8 cellular contexts compared by ENCODE assay signal in the genomic region with DNA sequence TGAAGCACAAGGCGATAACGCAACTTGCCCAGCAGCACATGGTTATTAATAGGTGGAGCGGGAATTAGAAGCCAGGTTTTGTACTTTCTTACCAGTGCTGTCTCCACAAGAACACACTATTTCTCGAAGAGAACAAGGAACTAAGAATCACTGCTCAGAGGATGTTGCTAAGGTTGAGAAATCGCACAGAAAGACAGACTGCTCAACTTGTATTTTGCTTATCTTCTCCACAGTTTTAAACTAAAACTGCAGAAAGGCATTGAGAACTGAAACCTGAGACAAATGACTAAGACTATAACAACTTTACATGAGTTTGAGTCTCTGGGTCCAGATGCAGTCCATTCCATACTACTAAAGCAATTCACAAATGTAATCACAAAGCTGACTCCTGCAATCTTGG. TPM values are rescaled to one million over a fixed set of nuclear protein-coding genes. Genes with fewer than 3 reads are reported as not detected.
A peak's percentile ranks its signal among the peaks of the same experiment; 100 is the strongest.
DNase-seq lines count a peak whose midpoint lies in the region; ATAC-seq and TF ChIP-seq lines count a peak whose summit lies in the region.

No MANE protein-coding gene starts in this region.

- H3K4me3 Mint-ChIP-seq in immature natural killer cell: no peak overlapping the region

- H3K9me3 Mint-ChIP-seq in immature natural killer cell: no peaks in the 10 kb centered on the region

- H3K36me3 ChIP-seq in KMS-11 (ENCODE audit: insufficient read depth): peaks cover 83% of the 10 kb centered on the region
- peaks cover 11% of the 10 kb centered on the region for H3K36me3 ChIP-seq in BE2C

- H3K27ac Mint-ChIP-seq in immature natural killer cell: peak overlapping the region in 5 of 6 donors; percentile 1 to 75 (median 27)

- H3K4me1 Mint-ChIP-seq in immature natural killer cell: peaks cover 42 to 98% of the 10 kb centered on the region in 2 donors

- peak overlapping the region; percentile 98 for H3K9ac ChIP-seq in KMS-11

- intact Hi-C loops in posterior vena cava (cut with DNase I): no loop called here

- peaks cover 0 to 8% (median 3%) of the 10 kb centered on the region in 3 donors for H3K36me3 Mint-ChIP-seq in immature natural killer cell

- H4K20me1 ChIP-seq in KMS-11 (ENCODE audit: insufficient read depth): peaks cover 2% of the 10 kb centered on the region

- no peak overlapping the region for H2AFZ ChIP-seq in KMS-11 (ENCODE audit: low read depth)

- peaks cover 0 to 2% (median 1%) of the 10 kb centered on the region in 3 donors for H3K27me3 Mint-ChIP-seq in immature natural killer cell (ENCODE audit: low read depth in 3 of 3)

- peak overlapping the region; percentile 96 for H3K27ac ChIP-seq in KMS-11

- no peaks in the 10 kb centered on the region for H3K9me3 ChIP-seq in BE2C

- ATAC-seq in GM21515 (IDR thresholded peaks at IDR 0.05; ENCODE audit: unreplicated experiment): peak; percentile 74

- no peak for TF ChIP-seq CTCF in GM10266 (IDR thresholded peaks at IDR 0.05; ENCODE audit: control insufficient read depth, insufficient read depth, low read depth, missing control alignments)
- no peak for TF ChIP-seq CTCF in KMS-11 (conservative IDR thresholded peaks at IDR 0.05; ENCODE audit: low read depth, low read length)
- no peak for TF ChIP-seq CTCF in BE2C (IDR thresholded peaks at IDR 0.05; ENCODE audit: low read depth, low read length)

- peak overlapping the region; percentile 95 for H3K4me2 ChIP-seq in KMS-11

- peak; percentile 31 for DNase-seq in GM10266 (ENCODE audit: extremely low spot score)
- DNase-seq in immature natural killer cell: no peak
- no peak for DNase-seq in OCI-M1 (lab: John Stamatoyannopoulos, UW)
- no peak for DNase-seq in BE2C
- no peak for DNase-seq in posterior vena cava (ENCODE audit: low spot score)
- no peak for DNase-seq in A172 (ENCODE audit: low spot score)

- H3K4me3 ChIP-seq in KMS-11 (IDR thresholded peaks at IDR 0.05; ENCODE audit: insufficient read depth, low read depth, low read length): peak overlapping the region; percentile 41
- H3K4me3 ChIP-seq in BE2C (ENCODE audit: low read depth, low read length): no peak overlapping the region

- H3K27me3 ChIP-seq in KMS-11 (ENCODE audit: insufficient read depth, low read depth) (no peaks in the 10 kb centered on the region), BE2C (no peaks in the 10 kb centered on the region)

- peaks cover 5% of the 10 kb centered on the region for H3K4me1 ChIP-seq in KMS-11 (ENCODE audit: low read depth, poor library complexity, severe bottlenecking)
- peaks cover 20% of the 10 kb centered on the region for H3K4me1 ChIP-seq in BE2C

- peaks cover 100% of the 10 kb centered on the region for H3K79me2 ChIP-seq in KMS-11 (ENCODE audit: insufficient read depth, low read depth)

RNA-seq across cellular contexts. Expression of a gene that starts 6.2 kb away (rescaled TPM):
- polyA plus RNA-seq in immature natural killer cell: 10 to 100 TPM; 24.3 to 48.0 (median 42.0) TPM
- 24.5 TPM for polyA plus RNA-seq in BE2C (2012; ENCODE audit: insufficient read depth, insufficient read length, low read depth)
- total RNA-seq in posterior vena cava: 10 to 100 TPM; 32.9 to 39.4 TPM
- 59.8 and 63.5 TPM in 2 replicates for total RNA-seq in A172 (2014; rRNA removed; shearing (Covaris generic))

RNA-seq across cellular contexts. Expression of a gene that starts 26.0 kb away (rescaled TPM):
- polyA plus RNA-seq in immature natural killer cell: 1 to 10 TPM in 1 of 3 donors, under 1 TPM in 2; 0.91 to 2.4 (median 0.99) TPM
- 7.5 TPM for polyA plus RNA-seq in BE2C (2012; ENCODE audit: insufficient read depth, insufficient read length, low read depth)
- 1 to 10 TPM; 3.2 to 4.3 TPM for total RNA-seq in posterior vena cava
- 18.4 and 21.6 TPM in 2 replicates for total RNA-seq in A172 (2014; rRNA removed; shearing (Covaris generic))
